Comparison of ENCODE assay signal across 9 cellular contexts in the genomic region with DNA sequence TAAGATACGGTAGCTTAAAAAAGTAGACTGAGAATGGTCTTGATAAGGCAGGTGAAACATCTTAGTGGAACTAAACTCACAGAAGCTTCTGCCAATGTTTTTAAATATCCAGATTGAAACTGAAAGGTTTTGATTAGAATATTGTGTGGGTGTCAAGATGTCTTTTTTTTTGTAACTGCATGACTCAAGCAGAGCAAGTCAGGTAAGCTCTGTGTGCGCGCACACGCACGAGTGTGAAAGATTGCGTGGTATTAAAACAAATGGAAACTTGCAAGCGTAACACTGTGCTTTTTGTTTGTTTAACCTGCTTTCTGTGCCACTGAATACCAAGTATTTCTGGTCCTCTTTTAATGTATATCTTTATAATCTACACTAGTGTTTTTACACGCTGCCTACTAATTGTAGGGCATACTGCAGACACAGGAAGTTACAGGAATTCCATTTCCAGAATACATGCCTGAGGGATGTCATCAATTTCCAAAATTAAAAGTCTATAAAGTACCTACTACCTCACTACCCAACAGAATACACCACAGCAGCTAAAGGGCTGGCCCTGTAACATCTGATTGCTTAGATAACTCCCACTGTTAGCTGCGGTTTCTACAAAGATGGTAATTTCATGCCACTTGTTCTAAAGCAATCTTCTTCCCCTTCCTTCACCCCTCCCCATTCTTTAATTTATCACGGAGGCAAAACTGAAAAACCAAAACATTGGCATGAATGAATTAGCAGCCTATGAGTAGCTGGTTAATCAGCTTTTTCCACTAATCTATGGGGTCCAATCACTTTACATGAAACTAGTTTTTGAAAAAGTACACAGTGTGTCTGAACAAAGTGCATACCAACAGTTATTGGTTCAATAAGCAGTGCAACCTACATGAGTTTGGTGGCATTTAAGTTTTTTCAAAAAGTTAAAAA.
A peak's percentile ranks its signal among the peaks of the same experiment; 100 is the strongest.
DNase-seq lines count a peak whose midpoint lies in the region; ATAC-seq and TF ChIP-seq lines count a peak whose summit lies in the region.
"Had no signal": no experiment of that assay in that cellular context is flagged by ENCODE, and none has a peak within 500 bp of the region (broad histone marks: within the 10 kb centered on the region; RNA-seq: fewer than 3 reads in every experiment).

No MANE protein-coding gene starts in this region.

- H3K4me1 Mint-ChIP-seq in endodermal cell, result peaks cover 30% of the 10 kb centered on the region

- no peak overlapping the region for H4K91ac ChIP-seq in IMR-90 (ENCODE audit: insufficient read depth, low read depth, low read length)

- no peak overlapping the region for H2AK5ac ChIP-seq in IMR-90 (ENCODE audit: low read depth, low read length)

- CTCF ChIA-PET in IMR-90 (lab: Yijun Ruan, JAX), result no interaction called here

- ATAC-seq in GM19463 (IDR thresholded peaks at IDR 0.05; ENCODE audit: unreplicated experiment), result peak; percentile 73
- ATAC-seq in IMR-90 (ENCODE audit: low read depth), result no peak

- H3K14ac ChIP-seq in IMR-90 (replicated peaks; ENCODE audit: low read depth, low read length), result no peak overlapping the region

- H4K8ac ChIP-seq in IMR-90 (ENCODE audit: low read depth in 2 of 2, low read length in 2 of 2), result no peak overlapping the region

- no peaks in the 10 kb centered on the region for H3K9me3 Mint-ChIP-seq in endodermal cell

- dilution Hi-C loops in IMR-90 (cut with HindIII; ENCODE audit: low sequenced_read_pairs, unreplicated experiment), result no loop called here

- H3K79me1 ChIP-seq in IMR-90 (ENCODE audit: low read depth in 1 of 2, low read length in 2 of 2), result peaks cover 10 to 29% of the 10 kb centered on the region in 2 experiments

- no peak for TF ChIP-seq POLR2A in IMR-90 (IDR thresholded peaks at IDR 0.05; ENCODE audit: low read depth, low read length)

- H3K27ac ChIP-seq in IMR-90 (ENCODE audit: insufficient read depth, low read length), result no peak overlapping the region
- H3K27ac ChIP-seq in endodermal cell (ENCODE audit: low read depth, low read length), result no peak overlapping the region
- H3K27ac ChIP-seq: Peyer's patch had no signal

- BruUV-seq in IMR-90 (replicated peaks; lab: Mats Ljungman, UMichigan), result TSS peak; percentile 47

- H3K9ac ChIP-seq in IMR-90 (ENCODE audit: low read depth, low read length) (no peak overlapping the region), endodermal cell (ENCODE audit: extremely low read depth, low read length, poor library complexity, severe bottlenecking) (no peak overlapping the region)

- H3K4me1 ChIP-seq in IMR-90 (ENCODE audit: control insufficient read depth, insufficient read depth, low read length) (peaks cover 2% of the 10 kb centered on the region), endodermal cell (ENCODE audit: control insufficient read depth, insufficient read depth, low read length) (peaks cover 2% of the 10 kb centered on the region)

- no peak overlapping the region for H2AFZ ChIP-seq in IMR-90 (replicated peaks; ENCODE audit: low read length, poor library complexity)

- no peak for TF ChIP-seq RAD21 in IMR-90 (IDR thresholded peaks at IDR 0.05; ENCODE audit: low read length)

- DNase-seq in IMR-90 (no peak), endodermal cell (no peak), SHP77 (lab: John Stamatoyannopoulos, UW) (no peak), SIG-M5 (lab: John Stamatoyannopoulos, UW) (no peak), EL (no peak)
- DNase-seq in activated naive CD4-positive, alpha-beta T cell treated with anti-CD3 and anti-CD28 coated beads, Interleukin-2, amount 50 U/mL, for 16 hours, result peak; percentile 66
- DNase-seq in stimulated activated CD4-positive, alpha-beta T cell treated with anti-CD3 and anti-CD28 coated beads, TNF-alpha, amount 100 ng/mL, for 24 hours (ENCODE audit: low read depth in 3 of 3), result peak; percentile 11 to 48 (median 35)
- DNase-seq: Peyer's patch had no signal

- no peak overlapping the region for H2BK15ac ChIP-seq in IMR-90 (ENCODE audit: low read depth, low read length)

- no peaks in the 10 kb centered on the region for H3K27me3 ChIP-seq in IMR-90 (ENCODE audit: control insufficient read depth, insufficient read depth, low read length)
- H3K27me3 ChIP-seq in endodermal cell (ENCODE audit: control insufficient read depth, insufficient read depth, low read length, poor library complexity, severe bottlenecking), result no peaks in the 10 kb centered on the region
- H3K27me3 ChIP-seq: Peyer's patch had no signal

- H3K27ac Mint-ChIP-seq in endodermal cell, result no peak overlapping the region

- H3K36me3 ChIP-seq in IMR-90 (ENCODE audit: control insufficient read depth, insufficient read depth, low read length) (peaks cover 10% of the 10 kb centered on the region), endodermal cell (ENCODE audit: control insufficient read depth, insufficient read depth, low read length) (peaks cover 25% of the 10 kb centered on the region)

- peaks cover 20% of the 10 kb centered on the region for H4K20me1 ChIP-seq in IMR-90 (ENCODE audit: insufficient read depth, low read length)

- H3K4me3 Mint-ChIP-seq in endodermal cell, result no peak overlapping the region

- peaks cover 23% of the 10 kb centered on the region for H3K36me3 Mint-ChIP-seq in endodermal cell (ENCODE audit: low read depth)

- peaks cover 7% of the 10 kb centered on the region for H3K9me1 ChIP-seq in IMR-90 (ENCODE audit: insufficient read depth, low read length)

- no peak overlapping the region for H4K5ac ChIP-seq in IMR-90 (ENCODE audit: low read depth, low read length)

- no peak overlapping the region for H3K23ac ChIP-seq in IMR-90 (ENCODE audit: low read depth, low read length)

- in situ Hi-C loops in IMR-90 (cut with MboI; ENCODE audit: low sequenced_read_pairs), result no loop called here

- H3K4ac ChIP-seq in IMR-90 (ENCODE audit: low read depth, low read length), result no peak overlapping the region

- intact Hi-C loops in IMR-90 (cut with micrococcal nuclease), result no loop called here

- no peak overlapping the region for H2BK20ac ChIP-seq in IMR-90 (ENCODE audit: low read depth, low read length)

- no peaks in the 10 kb centered on the region for H3K27me3 Mint-ChIP-seq in endodermal cell (ENCODE audit: insufficient read depth)

- H3K18ac ChIP-seq in IMR-90 (ENCODE audit: low read depth, low read length), result no peak overlapping the region

- H3K56ac ChIP-seq in IMR-90 (ENCODE audit: extremely low read depth, insufficient read depth, low read length), result no peak overlapping the region

- H3K4me3 ChIP-seq in IMR-90 (ENCODE audit: insufficient read depth, low read depth, low read length), result no peak overlapping the region
- H3K4me3 ChIP-seq in endodermal cell (ENCODE audit: low read length), result no peak overlapping the region
- H3K4me3 ChIP-seq: Peyer's patch had no signal

- H2BK5ac ChIP-seq in IMR-90 (ENCODE audit: low read depth, low read length, poor library complexity, severe bottlenecking), result no peak overlapping the region

- POLR2A ChIA-PET in IMR-90 (lab: Charles Lee; ENCODE audit: unreplicated experiment), result no interaction called here

- H3K4me2 ChIP-seq in IMR-90 (ENCODE audit: low read depth, low read length), result no peak overlapping the region

- no peak overlapping the region for H2BK120ac ChIP-seq in IMR-90 (ENCODE audit: low read depth, low read length)

- no peak overlapping the region for H2AK9ac ChIP-seq in IMR-90 (replicated peaks; ENCODE audit: low read depth, low read length, poor library complexity)

- WGBS in IMR-90 (ENCODE audit: extremely low coverage in 2 of 2, insufficient read length in 1 of 2), 2 experiments, result 100% methylated on average over 1 of the region's 10 CpGs; no CpG with 5 or more reads in 1 of the 2 experiments
- WGBS in endodermal cell (ENCODE audit: insufficient coverage in 1 of 2, insufficient read length in 1 of 2), 2 experiments, result 88 to 90% methylated on average over 6 to 10 of the region's 10 CpGs

- TF ChIP-seq CTCF in IMR-90 (conservative IDR thresholded peaks at IDR 0.05; ENCODE audit: low read depth, low read length), result no peak
- no peak for TF ChIP-seq CTCF in endodermal cell (conservative IDR thresholded peaks at IDR 0.05)

- H3K9me3 ChIP-seq in IMR-90 (ENCODE audit: control insufficient read depth, insufficient read depth, low read length) (no peaks in the 10 kb centered on the region), endodermal cell (ENCODE audit: control insufficient read depth, low read length) (no peaks in the 10 kb centered on the region)
- H3K9me3 ChIP-seq: Peyer's patch had no signal

TF ChIP-seq in IMR-90, 13 proteins besides CTCF, POLR2A, EP300 and RAD21:
- TF ChIP-seq CEBPB (IDR thresholded peaks at IDR 0.05; ENCODE audit: low read depth, low read length), result no peak
- TF ChIP-seq BHLHE40 (IDR thresholded peaks at IDR 0.05; ENCODE audit: low read depth, low read length), result no peak
- TF ChIP-seq MXI1 (IDR thresholded peaks at IDR 0.05; ENCODE audit: borderline replicate concordance, low read depth, low read length), result no peak
- TF ChIP-seq, protein P1, sequence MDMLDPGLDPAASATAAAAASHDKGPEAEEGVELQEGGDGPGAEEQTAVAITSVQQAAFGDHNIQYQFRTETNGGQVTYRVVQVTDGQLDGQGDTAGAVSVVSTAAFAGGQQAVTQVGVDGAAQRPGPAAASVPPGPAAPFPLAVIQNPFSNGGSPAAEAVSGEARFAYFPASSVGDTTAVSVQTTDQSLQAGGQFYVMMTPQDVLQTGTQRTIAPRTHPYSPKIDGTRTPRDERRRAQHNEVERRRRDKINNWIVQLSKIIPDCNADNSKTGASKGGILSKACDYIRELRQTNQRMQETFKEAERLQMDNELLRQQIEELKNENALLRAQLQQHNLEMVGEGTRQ (IDR thresholded peaks at IDR 0.05; ENCODE audit: low read depth, low read length), result no peak
- no peak for TF ChIP-seq CHD1 (IDR thresholded peaks at IDR 0.05; ENCODE audit: low read depth, low read length)
- no peak for TF ChIP-seq FOS (IDR thresholded peaks at IDR 0.05; ENCODE audit: low read depth, low read length)
- TF ChIP-seq MAZ (IDR thresholded peaks at IDR 0.05; ENCODE audit: borderline replicate concordance, low read depth, low read length), result no peak
- TF ChIP-seq MAFK (IDR thresholded peaks at IDR 0.05; ENCODE audit: low read depth, low read length), result no peak
- TF ChIP-seq RCOR1 (IDR thresholded peaks at IDR 0.05; ENCODE audit: insufficient replicate concordance, low read length), result no peak
- TF ChIP-seq NFE2L2 (IDR thresholded peaks at IDR 0.05; ENCODE audit: low read depth, low read length), result no peak
- TF ChIP-seq SMC3 (IDR thresholded peaks at IDR 0.05; ENCODE audit: low read depth, low read length), result no peak
- no peak for TF ChIP-seq RFX5 (IDR thresholded peaks at IDR 0.05; ENCODE audit: low read depth, low read length)
- TF ChIP-seq, protein P2, sequence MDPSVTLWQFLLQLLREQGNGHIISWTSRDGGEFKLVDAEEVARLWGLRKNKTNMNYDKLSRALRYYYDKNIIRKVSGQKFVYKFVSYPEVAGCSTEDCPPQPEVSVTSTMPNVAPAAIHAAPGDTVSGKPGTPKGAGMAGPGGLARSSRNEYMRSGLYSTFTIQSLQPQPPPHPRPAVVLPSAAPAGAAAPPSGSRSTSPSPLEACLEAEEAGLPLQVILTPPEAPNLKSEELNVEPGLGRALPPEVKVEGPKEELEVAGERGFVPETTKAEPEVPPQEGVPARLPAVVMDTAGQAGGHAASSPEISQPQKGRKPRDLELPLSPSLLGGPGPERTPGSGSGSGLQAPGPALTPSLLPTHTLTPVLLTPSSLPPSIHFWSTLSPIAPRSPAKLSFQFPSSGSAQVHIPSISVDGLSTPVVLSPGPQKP (IDR thresholded peaks at IDR 0.05; ENCODE audit: borderline replicate concordance, low read depth, low read length), result no peak
TF ChIP-seq in IMR-90: peak in this region for 0.

Comparison
In these comparisons a context has a peak if more than half of its experiments do, and no peak if none do; other contexts are left out.
1. DNase-seq: peak in activated naive CD4-positive, alpha-beta T cell treated with anti-CD3 and anti-CD28 coated beads, Interleukin-2, amount 50 U/mL, for 16 hours (single experiment) and stimulated activated CD4-positive, alpha-beta T cell treated with anti-CD3 and anti-CD28 coated beads, TNF-alpha, amount 100 ng/mL, for 24 hours (3 of 3); none in IMR-90 (single experiment), endodermal cell (single experiment), SHP77 (0 of 2), SIG-M5 (single experiment) and EL (single experiment).